ENCODE assay signal across 8 cellular contexts in genomic region chr22:50525991-50526848, GRCh38. TPM values are rescaled to one million over a fixed set of nuclear protein-coding genes. Genes with fewer than 3 reads are reported as not detected.
A peak's percentile ranks its signal among the peaks of the same experiment; 100 is the strongest.
DNase-seq lines count a peak whose midpoint lies in the region; ATAC-seq and TF ChIP-seq lines count a peak whose summit lies in the region.

No MANE protein-coding gene starts in this region.

- TF ChIP-seq CTCF in RWPE2 (IDR thresholded peaks at IDR 0.05; ENCODE audit: poor library complexity, severe bottlenecking) = peak; percentile 74
- TF ChIP-seq CTCF in foreskin fibroblast (IDR thresholded peaks at IDR 0.05; ENCODE audit: low read depth, low read length) = peak; percentile 19

- DNase-seq in DMS 273 treated with DMSO at 0.1 percent for 48 hours (lab: John Stamatoyannopoulos, UW) (peak; percentile 33), RWPE2 (ENCODE audit: low spot score) (peak; percentile 81), activated gamma-delta T cell (lab: John Stamatoyannopoulos, UW) (peak; percentile 73), foreskin fibroblast (peak; percentile 61 to 89)

- H3K4me3 ChIP-seq in HUES48 (ENCODE audit: low read depth, low read length) (peak overlapping the region; percentile 87), RWPE2 (ENCODE audit: severe bottlenecking) (peak overlapping the region; percentile 51), foreskin fibroblast (ENCODE audit: low read depth in 1 of 2, low read length in 2 of 2) (peak overlapping the region; percentile 73 to 81), neuron (ENCODE audit: low read length) (peak overlapping the region; percentile 79)

- ATAC-seq in GM21367 (IDR thresholded peaks at IDR 0.05; ENCODE audit: unreplicated experiment) (peak; percentile 20), RWPE2 (ENCODE audit: low read depth) (peak; percentile 19)

- H3K27me3 ChIP-seq in HUES48 (ENCODE audit: control insufficient read depth, insufficient read depth, low read length) = peaks cover 47% of the 10 kb centered on the region
- H3K27me3 ChIP-seq in RWPE2 (ENCODE audit: insufficient read depth, poor library complexity, severe bottlenecking) = no peaks in the 10 kb centered on the region
- H3K27me3 ChIP-seq in neuron (ENCODE audit: insufficient read depth, low read length) = peaks cover 3% of the 10 kb centered on the region

- peaks cover 4% of the 10 kb centered on the region for H3K4me1 ChIP-seq in HUES48 (ENCODE audit: control insufficient read depth, insufficient read depth, low read length)
- no peaks in the 10 kb centered on the region for H3K4me1 ChIP-seq in RWPE2 (ENCODE audit: insufficient read depth, poor library complexity, severe bottlenecking)
- H3K4me1 ChIP-seq in neuron (ENCODE audit: insufficient read depth, low read length) = peaks cover 18% of the 10 kb centered on the region

- H3K9me3 ChIP-seq in HUES48 (ENCODE audit: control insufficient read depth, insufficient read depth, low read length) = no peaks in the 10 kb centered on the region
- no peaks in the 10 kb centered on the region for H3K9me3 ChIP-seq in RWPE2 (ENCODE audit: severe bottlenecking)
- H3K9me3 ChIP-seq in neuron (ENCODE audit: low read length) = peaks cover 15% of the 10 kb centered on the region

- peak overlapping the region; percentile 76 for H2AFZ ChIP-seq in neuron (ENCODE audit: low read depth, low read length)

- H3K27ac ChIP-seq in HUES48 (ENCODE audit: low read depth, low read length) (peak overlapping the region; percentile 91), RWPE2 (ENCODE audit: poor library complexity, severe bottlenecking) (peak overlapping the region; percentile 81), temporal lobe (ENCODE audit: low read depth, low read length) (peak overlapping the region; percentile 74)

- H3K36me3 ChIP-seq in HUES48 (ENCODE audit: control insufficient read depth, insufficient read depth, low read length) (peaks cover 28% of the 10 kb centered on the region), RWPE2 (ENCODE audit: low read depth) (peaks cover 3% of the 10 kb centered on the region; the same call in 1 of the 2 replicates), neuron (ENCODE audit: insufficient read depth, low read length) (peaks cover 27% of the 10 kb centered on the region)

- peak overlapping the region; percentile 1; the same call in 1 of the 2 replicates for H3K9ac ChIP-seq in HUES48 (ENCODE audit: low read depth, low read length)

RNA-seq across cellular contexts. Expression of gene SCO2, which starts 0.8 kb away (rescaled TPM):
- 0.98 TPM for total RNA-seq in temporal lobe

RNA-seq across cellular contexts. Expression of gene TYMP, which starts 3.6 kb away (rescaled TPM):
- total RNA-seq in temporal lobe = 1.5 TPM

RNA-seq across cellular contexts. Expression of gene NCAPH2, which starts 18.2 kb away (rescaled TPM):
- total RNA-seq in temporal lobe = 39.3 TPM

RNA-seq across cellular contexts. Expression of gene LMF2, which starts 18.7 kb away (rescaled TPM):
- 11.6 TPM for total RNA-seq in temporal lobe

RNA-seq across cellular contexts. Expression of gene KLHDC7B, which starts 19.5 kb away (rescaled TPM):
- not detected for total RNA-seq in temporal lobe

Comparison
In these comparisons a context has a peak if more than half of its experiments do, and no peak if none do; other contexts are left out.
1. Peak in every context shown above with its lines: DNase-seq, ATAC-seq, H3K4me3 ChIP-seq and H3K27ac ChIP-seq.